ENCODE assay signal across 9 cellular contexts in the genomic region with DNA sequence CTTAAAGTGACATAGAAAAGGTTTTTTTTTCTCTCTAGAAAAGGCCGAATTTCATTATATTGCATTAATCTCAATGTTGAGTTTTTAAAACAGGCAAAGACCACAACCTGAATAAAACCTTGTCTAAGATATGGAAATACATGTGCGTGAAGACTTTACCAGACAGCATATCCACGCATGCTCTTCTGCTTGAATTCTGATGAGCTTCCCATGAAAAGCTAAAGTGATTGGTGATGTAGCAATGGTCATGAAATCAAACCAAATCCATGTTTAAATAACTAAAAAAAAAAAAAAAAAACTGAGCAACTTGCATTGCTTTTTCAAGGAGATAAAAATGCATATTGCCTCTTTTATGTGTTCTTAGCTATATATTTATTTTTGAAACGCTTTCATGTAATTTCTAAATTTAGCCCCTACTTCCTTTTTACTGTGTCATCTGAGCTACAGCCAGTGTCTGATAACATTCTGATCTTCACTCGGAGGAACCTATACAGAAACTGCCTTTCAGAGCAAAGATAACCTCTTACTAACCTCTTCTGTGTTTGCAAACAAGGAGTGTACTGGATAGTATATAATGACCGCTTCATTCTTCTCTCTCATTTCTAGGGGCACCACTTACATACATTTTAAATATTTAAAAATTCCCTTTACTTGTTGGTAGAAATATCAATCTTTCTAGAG.
DNase-seq lines count a peak whose midpoint lies in the region; ATAC-seq and TF ChIP-seq lines count a peak whose summit lies in the region.
"Had no signal": no experiment of that assay in that cellular context is flagged by ENCODE, and none has a peak within 500 bp of the region (broad histone marks: within the 10 kb centered on the region; RNA-seq: fewer than 3 reads in every experiment).

No MANE protein-coding gene starts in this region.

- H3K9me3 Mint-ChIP-seq in T-helper 2 cell treated with Interferon-gamma antibody and Interleukin-4, amounts not matched to agents 5 μg/mL and 100 μg/mL, for 36 hours: no peaks in the 10 kb centered on the region
- H3K9me3 Mint-ChIP-seq in nephron: no peaks in the 10 kb centered on the region
- H3K9me3 Mint-ChIP-seq: activated naive CD4-positive, alpha-beta T cell treated with anti-CD3 and anti-CD28 coated beads for 36 hours had no signal

- intact Hi-C loops in esophagus squamous epithelium (cut with DNase I): no loop called here

- peaks cover 31% of the 10 kb centered on the region for H3K4me1 Mint-ChIP-seq in T-helper 2 cell treated with Interferon-gamma antibody and Interleukin-4, amounts not matched to agents 5 μg/mL and 100 μg/mL, for 36 hours (ENCODE audit: low read depth)
- peaks cover 39% of the 10 kb centered on the region for H3K4me1 Mint-ChIP-seq in nephron

- ATAC-seq in activated CD4-positive, CD25-positive, alpha-beta regulatory T cell treated with anti-CD3 and anti-CD28 coated beads, Interleukin-2, amount 50 U/mL, for 24 hours: peak; percentile 38 to 55
- ATAC-seq in HG02870 (IDR thresholded peaks at IDR 0.05; ENCODE audit: unreplicated experiment): peak; percentile 67

- H3K36me3 ChIP-seq in esophagus squamous epithelium: no peaks in the 10 kb centered on the region

- peak overlapping the region; percentile 60 for H3K4me3 Mint-ChIP-seq in T-helper 2 cell treated with Interferon-gamma antibody and Interleukin-4, amounts not matched to agents 5 μg/mL and 100 μg/mL, for 36 hours
- H3K4me3 Mint-ChIP-seq in nephron: no peak overlapping the region
- H3K4me3 Mint-ChIP-seq: activated naive CD4-positive, alpha-beta T cell treated with anti-CD3 and anti-CD28 coated beads for 36 hours had no signal

- no peak overlapping the region for H3K4me3 ChIP-seq in esophagus squamous epithelium

- no peak for DNase-seq in activated CD4-positive, CD25-positive, alpha-beta regulatory T cell treated with anti-CD3 and anti-CD28 coated beads, Interleukin-2, amount 50 U/mL, for 72 hours
- DNase-seq in T-helper 2 cell treated with Interferon-gamma antibody and Interleukin-4, amounts not matched to agents 5 μg/mL and 100 μg/mL, for 36 hours (ENCODE audit: low spot score): no peak
- DNase-seq in HK-2 (ENCODE audit: unreplicated experiment) (no peak), NCI-H2029 (lab: John Stamatoyannopoulos, UW) (no peak), esophagus squamous epithelium (lab: John Stamatoyannopoulos, UW) (no peak)
- DNase-seq: activated naive CD4-positive, alpha-beta T cell treated with anti-CD3 and anti-CD28 coated beads for 36 hours had no signal

- peaks cover 0 to 12% (median 0%) of the 10 kb centered on the region in 3 donors for H3K4me1 ChIP-seq in esophagus squamous epithelium

- TF ChIP-seq POLR2A in esophagus squamous epithelium (IDR thresholded peaks at IDR 0.05): no peak

- H3K27me3 ChIP-seq in esophagus squamous epithelium: no peaks in the 10 kb centered on the region

- H3K27ac ChIP-seq in esophagus squamous epithelium: no peak overlapping the region

- peaks cover 19% of the 10 kb centered on the region for H3K36me3 Mint-ChIP-seq in T-helper 2 cell treated with Interferon-gamma antibody and Interleukin-4, amounts not matched to agents 5 μg/mL and 100 μg/mL, for 36 hours (ENCODE audit: low read depth)
- peaks cover 11% of the 10 kb centered on the region for H3K36me3 Mint-ChIP-seq in nephron (ENCODE audit: low read depth)

- 73 to 74% methylated on average over 6 of the region's 6 CpGs for WGBS in esophagus squamous epithelium, 2 donors

- no peak for TF ChIP-seq CTCF in nephron (IDR thresholded peaks at IDR 0.05; ENCODE audit: unreplicated experiment in 3 of 3)
- TF ChIP-seq CTCF in esophagus squamous epithelium (IDR thresholded peaks at IDR 0.05): no peak

- no peaks in the 10 kb centered on the region for H3K27me3 Mint-ChIP-seq in T-helper 2 cell treated with Interferon-gamma antibody and Interleukin-4, amounts not matched to agents 5 μg/mL and 100 μg/mL, for 36 hours (ENCODE audit: low read depth)
- H3K27me3 Mint-ChIP-seq in nephron (ENCODE audit: low read depth): no peaks in the 10 kb centered on the region

- H3K27ac Mint-ChIP-seq in T-helper 2 cell treated with Interferon-gamma antibody and Interleukin-4, amounts not matched to agents 5 μg/mL and 100 μg/mL, for 36 hours: peak overlapping the region; percentile 60
- H3K27ac Mint-ChIP-seq in nephron: peak overlapping the region; percentile 6 to 28 (median 22)
- H3K27ac Mint-ChIP-seq: activated naive CD4-positive, alpha-beta T cell treated with anti-CD3 and anti-CD28 coated beads for 36 hours had no signal

- H3K9me3 ChIP-seq in esophagus squamous epithelium: no peaks in the 10 kb centered on the region
